ENCODE assay signal across 1 cellular context in the genomic region with DNA sequence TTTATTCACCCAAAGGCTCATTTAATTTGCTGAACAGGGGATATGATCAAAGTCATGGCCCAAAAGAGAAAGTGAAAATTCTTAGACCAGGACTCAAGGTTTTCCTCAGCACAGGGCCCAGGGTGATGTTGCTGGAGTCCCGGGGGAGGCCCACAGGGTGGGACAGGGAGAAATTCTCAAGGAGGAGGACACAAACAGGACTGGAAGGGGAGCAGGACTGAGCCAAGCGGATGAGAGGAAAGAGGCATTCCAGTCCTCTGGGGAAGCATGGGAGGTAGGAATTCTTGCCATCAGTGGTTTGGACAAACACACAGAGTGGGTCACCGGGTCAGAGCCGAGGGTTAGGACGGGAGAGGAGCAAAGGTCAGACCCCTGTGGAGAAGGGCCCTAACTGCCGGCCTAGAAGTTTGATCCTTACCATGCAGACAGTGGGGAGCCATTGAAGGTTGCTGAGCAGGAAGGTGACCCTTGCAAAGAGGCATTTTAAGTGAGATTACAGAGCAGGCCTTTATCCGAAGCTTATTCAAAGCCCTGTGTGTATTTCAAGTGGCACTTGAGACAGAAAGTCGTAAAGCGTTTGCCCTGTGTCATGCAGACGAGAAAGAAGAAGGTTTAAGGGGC.
TF ChIP-seq lines count a peak whose summit lies in the region.

No MANE protein-coding gene starts in this region.

TF ChIP-seq in GM23338, 12 proteins besides CTCF, POLR2A, EP300 and RAD21 (continued from another document):
- TF ChIP-seq, protein P1, sequence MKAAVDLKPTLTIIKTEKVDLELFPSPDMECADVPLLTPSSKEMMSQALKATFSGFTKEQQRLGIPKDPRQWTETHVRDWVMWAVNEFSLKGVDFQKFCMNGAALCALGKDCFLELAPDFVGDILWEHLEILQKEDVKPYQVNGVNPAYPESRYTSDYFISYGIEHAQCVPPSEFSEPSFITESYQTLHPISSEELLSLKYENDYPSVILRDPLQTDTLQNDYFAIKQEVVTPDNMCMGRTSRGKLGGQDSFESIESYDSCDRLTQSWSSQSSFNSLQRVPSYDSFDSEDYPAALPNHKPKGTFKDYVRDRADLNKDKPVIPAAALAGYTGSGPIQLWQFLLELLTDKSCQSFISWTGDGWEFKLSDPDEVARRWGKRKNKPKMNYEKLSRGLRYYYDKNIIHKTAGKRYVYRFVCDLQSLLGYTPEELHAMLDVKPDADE (IDR thresholded peaks at IDR 0.05), result no peak
- TF ChIP-seq ZNF114 (CRISPR knock-in tag; IDR thresholded peaks at IDR 0.05) (no peak), ZNF331 (CRISPR knock-in tag; IDR thresholded peaks at IDR 0.05; ENCODE audit: low read depth) (no peak), STAT1 (IDR thresholded peaks at IDR 0.05; ENCODE audit: unreplicated experiment) (no peak)
